1 cellular context compared by ENCODE assay signal in the genomic region with DNA sequence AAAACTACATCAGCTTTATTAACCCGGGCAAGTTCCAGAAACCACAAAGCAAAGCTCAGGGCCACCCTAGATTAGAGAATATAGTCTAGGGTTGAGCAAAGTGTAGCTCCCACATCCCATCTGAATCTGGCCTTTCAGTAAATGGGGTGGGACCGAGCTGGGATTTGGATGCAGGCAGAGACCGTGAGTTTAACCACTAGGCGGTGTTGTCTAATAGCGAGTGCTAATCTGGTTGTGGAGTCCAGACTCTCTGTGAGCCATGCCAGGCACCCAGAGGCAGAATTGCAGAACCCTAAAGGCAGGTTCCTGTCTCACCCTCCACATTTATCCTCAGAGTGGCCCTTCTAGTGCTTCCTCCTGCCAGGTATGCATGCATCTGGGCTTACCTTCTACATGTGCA.
TF ChIP-seq lines count a peak whose summit lies in the region.

No MANE protein-coding gene starts in this region.

TF ChIP-seq in H1, 55 proteins besides CTCF, POLR2A, EP300 and RAD21 (continued from another document):
- TF ChIP-seq, protein P1, sequence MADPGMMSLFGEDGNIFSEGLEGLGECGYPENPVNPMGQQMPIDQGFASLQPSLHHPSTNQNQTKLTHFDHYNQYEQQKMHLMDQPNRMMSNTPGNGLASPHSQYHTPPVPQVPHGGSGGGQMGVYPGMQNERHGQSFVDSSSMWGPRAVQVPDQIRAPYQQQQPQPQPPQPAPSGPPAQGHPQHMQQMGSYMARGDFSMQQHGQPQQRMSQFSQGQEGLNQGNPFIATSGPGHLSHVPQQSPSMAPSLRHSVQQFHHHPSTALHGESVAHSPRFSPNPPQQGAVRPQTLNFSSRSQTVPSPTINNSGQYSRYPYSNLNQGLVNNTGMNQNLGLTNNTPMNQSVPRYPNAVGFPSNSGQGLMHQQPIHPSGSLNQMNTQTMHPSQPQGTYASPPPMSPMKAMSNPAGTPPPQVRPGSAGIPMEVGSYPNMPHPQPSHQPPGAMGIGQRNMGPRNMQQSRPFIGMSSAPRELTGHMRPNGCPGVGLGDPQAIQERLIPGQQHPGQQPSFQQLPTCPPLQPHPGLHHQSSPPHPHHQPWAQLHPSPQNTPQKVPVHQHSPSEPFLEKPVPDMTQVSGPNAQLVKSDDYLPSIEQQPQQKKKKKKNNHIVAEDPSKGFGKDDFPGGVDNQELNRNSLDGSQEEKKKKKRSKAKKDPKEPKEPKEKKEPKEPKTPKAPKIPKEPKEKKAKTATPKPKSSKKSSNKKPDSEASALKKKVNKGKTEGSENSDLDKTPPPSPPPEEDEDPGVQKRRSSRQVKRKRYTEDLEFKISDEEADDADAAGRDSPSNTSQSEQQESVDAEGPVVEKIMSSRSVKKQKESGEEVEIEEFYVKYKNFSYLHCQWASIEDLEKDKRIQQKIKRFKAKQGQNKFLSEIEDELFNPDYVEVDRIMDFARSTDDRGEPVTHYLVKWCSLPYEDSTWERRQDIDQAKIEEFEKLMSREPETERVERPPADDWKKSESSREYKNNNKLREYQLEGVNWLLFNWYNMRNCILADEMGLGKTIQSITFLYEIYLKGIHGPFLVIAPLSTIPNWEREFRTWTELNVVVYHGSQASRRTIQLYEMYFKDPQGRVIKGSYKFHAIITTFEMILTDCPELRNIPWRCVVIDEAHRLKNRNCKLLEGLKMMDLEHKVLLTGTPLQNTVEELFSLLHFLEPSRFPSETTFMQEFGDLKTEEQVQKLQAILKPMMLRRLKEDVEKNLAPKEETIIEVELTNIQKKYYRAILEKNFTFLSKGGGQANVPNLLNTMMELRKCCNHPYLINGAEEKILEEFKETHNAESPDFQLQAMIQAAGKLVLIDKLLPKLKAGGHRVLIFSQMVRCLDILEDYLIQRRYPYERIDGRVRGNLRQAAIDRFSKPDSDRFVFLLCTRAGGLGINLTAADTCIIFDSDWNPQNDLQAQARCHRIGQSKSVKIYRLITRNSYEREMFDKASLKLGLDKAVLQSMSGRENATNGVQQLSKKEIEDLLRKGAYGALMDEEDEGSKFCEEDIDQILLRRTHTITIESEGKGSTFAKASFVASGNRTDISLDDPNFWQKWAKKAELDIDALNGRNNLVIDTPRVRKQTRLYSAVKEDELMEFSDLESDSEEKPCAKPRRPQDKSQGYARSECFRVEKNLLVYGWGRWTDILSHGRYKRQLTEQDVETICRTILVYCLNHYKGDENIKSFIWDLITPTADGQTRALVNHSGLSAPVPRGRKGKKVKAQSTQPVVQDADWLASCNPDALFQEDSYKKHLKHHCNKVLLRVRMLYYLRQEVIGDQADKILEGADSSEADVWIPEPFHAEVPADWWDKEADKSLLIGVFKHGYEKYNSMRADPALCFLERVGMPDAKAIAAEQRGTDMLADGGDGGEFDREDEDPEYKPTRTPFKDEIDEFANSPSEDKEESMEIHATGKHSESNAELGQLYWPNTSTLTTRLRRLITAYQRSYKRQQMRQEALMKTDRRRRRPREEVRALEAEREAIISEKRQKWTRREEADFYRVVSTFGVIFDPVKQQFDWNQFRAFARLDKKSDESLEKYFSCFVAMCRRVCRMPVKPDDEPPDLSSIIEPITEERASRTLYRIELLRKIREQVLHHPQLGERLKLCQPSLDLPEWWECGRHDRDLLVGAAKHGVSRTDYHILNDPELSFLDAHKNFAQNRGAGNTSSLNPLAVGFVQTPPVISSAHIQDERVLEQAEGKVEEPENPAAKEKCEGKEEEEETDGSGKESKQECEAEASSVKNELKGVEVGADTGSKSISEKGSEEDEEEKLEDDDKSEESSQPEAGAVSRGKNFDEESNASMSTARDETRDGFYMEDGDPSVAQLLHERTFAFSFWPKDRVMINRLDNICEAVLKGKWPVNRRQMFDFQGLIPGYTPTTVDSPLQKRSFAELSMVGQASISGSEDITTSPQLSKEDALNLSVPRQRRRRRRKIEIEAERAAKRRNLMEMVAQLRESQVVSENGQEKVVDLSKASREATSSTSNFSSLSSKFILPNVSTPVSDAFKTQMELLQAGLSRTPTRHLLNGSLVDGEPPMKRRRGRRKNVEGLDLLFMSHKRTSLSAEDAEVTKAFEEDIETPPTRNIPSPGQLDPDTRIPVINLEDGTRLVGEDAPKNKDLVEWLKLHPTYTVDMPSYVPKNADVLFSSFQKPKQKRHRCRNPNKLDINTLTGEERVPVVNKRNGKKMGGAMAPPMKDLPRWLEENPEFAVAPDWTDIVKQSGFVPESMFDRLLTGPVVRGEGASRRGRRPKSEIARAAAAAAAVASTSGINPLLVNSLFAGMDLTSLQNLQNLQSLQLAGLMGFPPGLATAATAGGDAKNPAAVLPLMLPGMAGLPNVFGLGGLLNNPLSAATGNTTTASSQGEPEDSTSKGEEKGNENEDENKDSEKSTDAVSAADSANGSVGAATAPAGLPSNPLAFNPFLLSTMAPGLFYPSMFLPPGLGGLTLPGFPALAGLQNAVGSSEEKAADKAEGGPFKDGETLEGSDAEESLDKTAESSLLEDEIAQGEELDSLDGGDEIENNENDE (IDR thresholded peaks at IDR 0.05; ENCODE audit: insufficient replicate concordance, low read length): no peak
- TF ChIP-seq, protein P2, sequence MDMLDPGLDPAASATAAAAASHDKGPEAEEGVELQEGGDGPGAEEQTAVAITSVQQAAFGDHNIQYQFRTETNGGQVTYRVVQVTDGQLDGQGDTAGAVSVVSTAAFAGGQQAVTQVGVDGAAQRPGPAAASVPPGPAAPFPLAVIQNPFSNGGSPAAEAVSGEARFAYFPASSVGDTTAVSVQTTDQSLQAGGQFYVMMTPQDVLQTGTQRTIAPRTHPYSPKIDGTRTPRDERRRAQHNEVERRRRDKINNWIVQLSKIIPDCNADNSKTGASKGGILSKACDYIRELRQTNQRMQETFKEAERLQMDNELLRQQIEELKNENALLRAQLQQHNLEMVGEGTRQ (IDR thresholded peaks at IDR 0.05; ENCODE audit: low read length): no peak
- TF ChIP-seq KDM1A (IDR thresholded peaks at IDR 0.05; ENCODE audit: borderline replicate concordance, low read length) (no peak), TBP (IDR thresholded peaks at IDR 0.05; ENCODE audit: low read depth, low read length) (no peak), EZH2 (IDR thresholded peaks at IDR 0.05; ENCODE audit: low read depth, low read length, severe bottlenecking) (no peak), BRCA1 (IDR thresholded peaks at IDR 0.05; ENCODE audit: low read depth, low read length) (no peak), CHD2 (IDR thresholded peaks at IDR 0.05; ENCODE audit: low read length) (no peak), RNF2 (IDR thresholded peaks at IDR 0.05; ENCODE audit: borderline replicate concordance, low read depth, low read length, missing control alignments, poor library complexity, severe bottlenecking) (no peak), KDM5A (IDR thresholded peaks at IDR 0.05; ENCODE audit: low read length) (no peak), CREB1 (IDR thresholded peaks at IDR 0.05) (no peak), ASH2L (IDR thresholded peaks at IDR 0.05; ENCODE audit: low read length) (no peak), KDM4A (IDR thresholded peaks at IDR 0.05; ENCODE audit: low read depth, low read length, severe bottlenecking) (no peak), ZNF274 (IDR thresholded peaks at IDR 0.05; ENCODE audit: borderline replicate concordance, extremely low read depth, low read length) (no peak)
- TF ChIP-seq, protein P3, sequence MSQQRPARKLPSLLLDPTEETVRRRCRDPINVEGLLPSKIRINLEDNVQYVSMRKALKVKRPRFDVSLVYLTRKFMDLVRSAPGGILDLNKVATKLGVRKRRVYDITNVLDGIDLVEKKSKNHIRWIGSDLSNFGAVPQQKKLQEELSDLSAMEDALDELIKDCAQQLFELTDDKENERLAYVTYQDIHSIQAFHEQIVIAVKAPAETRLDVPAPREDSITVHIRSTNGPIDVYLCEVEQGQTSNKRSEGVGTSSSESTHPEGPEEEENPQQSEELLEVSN (IDR thresholded peaks at IDR 0.05): no peak
